Comparison of ENCODE assay signal across 8 cellular contexts in the genomic region with DNA sequence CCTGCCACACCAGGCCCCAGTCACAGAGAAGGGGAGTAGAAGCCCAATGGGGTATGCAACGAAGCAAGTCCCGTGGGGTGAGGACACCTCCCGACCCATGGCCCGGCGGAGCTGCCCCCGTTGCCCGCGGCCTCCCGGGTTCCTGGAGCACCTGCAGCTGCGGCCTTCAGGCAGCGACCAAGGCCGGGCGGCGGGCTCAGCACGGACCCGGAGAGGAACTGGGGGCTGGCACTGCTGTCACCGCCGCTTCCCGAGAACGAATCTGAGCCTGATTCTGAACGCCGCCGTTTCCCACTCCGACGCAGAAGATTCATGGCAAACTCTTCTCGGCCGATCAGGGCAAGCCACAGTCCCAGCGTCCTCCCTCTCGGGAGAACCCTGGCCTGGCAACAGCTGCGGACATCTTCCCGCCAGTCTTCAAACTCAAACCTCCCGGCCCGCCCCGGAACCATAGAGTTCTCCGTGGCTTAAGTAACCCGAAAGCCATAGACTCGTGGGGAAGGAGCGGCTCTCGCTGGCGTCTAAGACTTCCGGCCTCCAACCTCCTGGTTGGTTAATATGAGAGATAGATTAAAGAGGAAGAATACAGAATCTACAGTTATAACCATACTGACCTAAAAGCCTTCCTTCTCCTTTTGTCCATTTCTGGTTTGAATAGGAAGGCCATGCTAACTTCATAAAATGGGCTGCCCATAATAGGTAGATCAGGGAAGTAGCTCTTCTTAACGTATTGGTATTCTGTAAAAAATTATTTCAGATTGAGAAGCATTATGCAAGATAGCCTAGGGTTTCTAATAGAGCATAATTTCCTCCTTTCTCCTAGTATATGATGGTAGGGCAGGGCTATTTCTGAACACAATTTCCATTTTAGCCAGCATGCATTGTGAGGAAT. TPM values are rescaled to one million over a fixed set of nuclear protein-coding genes. Genes with fewer than 3 reads are reported as not detected.
DNase-seq lines count a peak whose midpoint lies in the region; ATAC-seq, FAIRE-seq and TF ChIP-seq lines count a peak whose summit lies in the region.

Gene POLQ, minus strand, starts transcription at position 425 of the 892 bp plus-strand sequence. Its CDS starts 111 bp downstream, at position 314.

- DNase-seq in GM12892 (ENCODE audit: insufficient read length), result peak; percentile 67
- peak; percentile 99 for DNase-seq in NCI-H146 (lab: John Stamatoyannopoulos, UW)
- DNase-seq in T-helper 1 cell, result peak; percentile 64 to 92 (median 77)
- DNase-seq in amniotic epithelial cell (ENCODE audit: low read depth), result peak; percentile 96
- peak; percentile 91 for DNase-seq in left cardiac atrium
- peak; percentile 96 for DNase-seq in posterior vena cava (ENCODE audit: low spot score)
- peak; percentile 92 for DNase-seq in ureter (ENCODE audit: low spot score)

- intact Hi-C loops in left cardiac atrium (cut with DNase I), result loop anchor here (2.0 to 10.0 kb wide), 4 partner anchors 103 to 711 kb away; no protein-coding TSS in a partner anchor
- intact Hi-C loops in posterior vena cava (cut with DNase I), result no loop called here

- TF ChIP-seq POLR2A in GM12892 (IDR thresholded peaks at IDR 0.05; ENCODE audit: low read depth, low read length), result peak; percentile 64

- peak; percentile 79 for ATAC-seq in HG02852 (IDR thresholded peaks at IDR 0.05; ENCODE audit: unreplicated experiment)
- peak; percentile 99 for ATAC-seq in left cardiac atrium

- FAIRE-seq in GM12892 (lab: Jason Lieb, UNC), result peak; percentile 94

RNA-seq across cellular contexts. Expression of gene POLQ, which starts in this region (rescaled TPM):
- polyA plus RNA-seq in GM12892 (2012; ENCODE audit: missing spikeins), result 6.3 TPM
- total RNA-seq in left cardiac atrium (under 1 TPM; 0.77 to 0.79 TPM), posterior vena cava (under 1 TPM; 0.23 to 0.48 TPM), ureter (0.83 TPM)

Comparison
In these comparisons a context has a peak if more than half of its experiments do, and no peak if none do; other contexts are left out.
1. Peak in every context shown above with its lines: DNase-seq and ATAC-seq.
2. Peak in DNase-seq and ATAC-seq in left cardiac atrium; RNA of the gene not detected or under 1 TPM.
3. Peak in DNase-seq in posterior vena cava; RNA of the gene not detected or under 1 TPM.
4. Peak in DNase-seq in ureter; RNA of the gene not detected or under 1 TPM.
5. intact Hi-C loops: an anchor here in left cardiac atrium (2.0 to 10.0 kb wide); none called in posterior vena cava.